In genomic region chr6:2403546-2403945, GRCh38 we compare ENCODE assay signal across 1 cellular context.
TF ChIP-seq lines count a peak whose summit lies in the region.

No MANE protein-coding gene starts in this region.

TF ChIP-seq in HepG2, 621 proteins besides CTCF, POLR2A, EP300 and RAD21 (continued from another document):
- TF ChIP-seq STAG1 (CRISPR knock-in tag; IDR thresholded peaks at IDR 0.05) (0 out of 2 replicates have a peak, but pooled peaks have one; percentile 8), TEAD2 (CRISPR knock-in tag; IDR thresholded peaks at IDR 0.05) (no peak), HMG20B (CRISPR knock-in tag; conservative IDR thresholded peaks at IDR 0.05) (no peak), HOXA5 (CRISPR knock-in tag; IDR thresholded peaks at IDR 0.05) (no peak)
